8 cellular contexts compared by ENCODE assay signal in the genomic region with DNA sequence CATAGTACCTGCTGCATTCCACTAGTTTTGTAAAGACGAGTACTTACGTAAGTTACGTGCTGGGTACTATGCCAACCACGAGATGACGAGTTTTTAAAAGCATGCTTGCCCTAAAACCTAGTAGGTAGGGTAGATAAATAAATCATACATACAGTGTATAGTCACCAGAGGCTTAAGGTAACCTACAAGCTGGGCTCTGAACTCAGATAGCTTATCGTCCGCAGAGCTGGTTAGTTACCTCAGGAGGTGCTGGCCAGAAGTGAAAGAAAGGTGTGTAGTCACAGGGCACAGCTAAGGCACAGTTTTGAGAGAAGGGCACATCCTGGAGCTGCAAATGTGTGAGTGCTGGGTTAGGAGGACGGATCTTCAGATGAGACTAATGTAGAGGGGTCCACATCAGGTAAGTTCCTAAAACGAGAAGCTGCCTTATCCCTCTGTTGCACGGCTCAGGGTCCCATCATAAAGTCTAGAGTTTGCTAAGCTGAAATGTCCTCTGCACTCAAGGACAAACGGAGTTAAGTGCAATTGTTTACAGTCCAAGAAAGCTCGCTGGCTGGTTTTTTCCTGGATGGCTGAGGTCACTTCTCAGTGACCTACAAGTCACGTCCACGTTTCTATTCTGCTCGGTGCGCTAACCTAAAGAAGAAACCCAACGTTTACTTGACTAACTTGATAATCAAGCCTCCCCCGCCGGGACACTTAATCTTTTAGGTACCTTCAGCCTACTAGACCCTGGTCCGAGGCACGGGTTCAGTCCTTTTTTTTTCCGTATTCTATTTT. TPM values are rescaled to one million over a fixed set of nuclear protein-coding genes. Genes with fewer than 3 reads are reported as not detected.
A peak's percentile ranks its signal among the peaks of the same experiment; 100 is the strongest.
DNase-seq lines count a peak whose midpoint lies in the region; ATAC-seq and TF ChIP-seq lines count a peak whose summit lies in the region.

No MANE protein-coding gene starts in this region.

- H3K36me3 ChIP-seq in MG63 = no peaks in the 10 kb centered on the region
- no peaks in the 10 kb centered on the region for H3K36me3 ChIP-seq in mesendoderm (ENCODE audit: control insufficient read depth, insufficient read depth, low read length)

- H2BK5ac ChIP-seq in mesendoderm (ENCODE audit: low read length) = no peak overlapping the region

- H4K5ac ChIP-seq in mesendoderm (ENCODE audit: low read length) = no peak overlapping the region

- H3K27ac ChIP-seq in coronary artery (peak overlapping the region; percentile 80 to 94), mesendoderm (ENCODE audit: low read depth, low read length) (no peak overlapping the region)

- TF ChIP-seq CTCF in coronary artery (IDR thresholded peaks at IDR 0.05) = no peak

- DNase-seq in NCI-H748 (lab: John Stamatoyannopoulos, UW; ENCODE audit: unreplicated experiment) (peak; percentile 40), NCI-H748 treated with DMSO at 0.1 percent for 48 hours (lab: John Stamatoyannopoulos, UW) (no peak), MG63 (peak; percentile 9), coronary artery (ENCODE audit: low spot score) (no peak), mesendoderm (peak; percentile 30), NCI-H2107 (lab: John Stamatoyannopoulos, UW) (no peak)

- H3K4ac ChIP-seq in mesendoderm (ENCODE audit: low read depth, low read length) = no peak overlapping the region

- ATAC-seq in HG03565 (IDR thresholded peaks at IDR 0.05; ENCODE audit: unreplicated experiment) (no peak), GM21717 (IDR thresholded peaks at IDR 0.05; ENCODE audit: unreplicated experiment) (no peak)

- peak overlapping the region; percentile 97 for H3K18ac ChIP-seq in mesendoderm (ENCODE audit: low read length)

- H3K23ac ChIP-seq in mesendoderm (ENCODE audit: low read length) = no peak overlapping the region

- no peaks in the 10 kb centered on the region for H3K9me3 ChIP-seq in MG63

- H3K4me2 ChIP-seq in mesendoderm (ENCODE audit: low read length) = peak overlapping the region; percentile 84

- H3K56ac ChIP-seq in mesendoderm (ENCODE audit: low read length) = peak overlapping the region; percentile 89

- H3K4me1 ChIP-seq in mesendoderm (ENCODE audit: control insufficient read depth, low read depth, low read length) = peaks cover 4% of the 10 kb centered on the region

- no peak overlapping the region for H2BK120ac ChIP-seq in mesendoderm (ENCODE audit: low read depth, low read length)

- H3K27me3 ChIP-seq in MG63 = no peaks in the 10 kb centered on the region
- H3K27me3 ChIP-seq in mesendoderm (ENCODE audit: insufficient read depth, low read length, poor library complexity) = no peaks in the 10 kb centered on the region

- H3K9ac ChIP-seq in mesendoderm (ENCODE audit: low read length) = peak overlapping the region; percentile 81

- H2BK15ac ChIP-seq in mesendoderm (replicated peaks; ENCODE audit: low read depth) = no peak overlapping the region

- H3K4me3 ChIP-seq in MG63 (peak overlapping the region; percentile 86), coronary artery (peak overlapping the region; percentile 91), mesendoderm (ENCODE audit: low read length) (no peak overlapping the region)

- H2AK5ac ChIP-seq in mesendoderm (ENCODE audit: low read length) = no peak overlapping the region

- H3K79me1 ChIP-seq in mesendoderm (ENCODE audit: low read length) = no peaks in the 10 kb centered on the region

- no CpG with 5 or more reads among the region's 22 CpGs for WGBS in mesendoderm (ENCODE audit: extremely low coverage, insufficient coverage, low lambda C conversion rate)

- H3K79me2 ChIP-seq in mesendoderm (ENCODE audit: control insufficient read depth, insufficient read depth, low read length) = no peaks in the 10 kb centered on the region

- no peak overlapping the region for H4K8ac ChIP-seq in mesendoderm (ENCODE audit: low read depth, low read length)

RNA-seq across cellular contexts. Expression of gene SNX24, which starts 1.1 kb away (rescaled TPM):
- total RNA-seq in MG63 (2014; rRNA removed; shearing (Covaris generic); ENCODE audit: low replicate concordance) = 21.8 and 27.3 TPM in 2 replicates
- 15.8 TPM for polyA plus RNA-seq in mesendoderm (2013, experiment 1 of 2)
- polyA plus RNA-seq in mesendoderm (2013, experiment 2 of 2) = 14.4 TPM

Comparison
In these comparisons a context has a peak if more than half of its experiments do, and no peak if none do; other contexts are left out.
1. DNase-seq: peak in NCI-H748 (single experiment), MG63 (single experiment) and mesendoderm (single experiment); none in NCI-H748 treated with DMSO at 0.1 percent for 48 hours (single experiment), coronary artery (single experiment) and NCI-H2107 (single experiment).